In genomic region chr1:202831906-202832305, GRCh38 we compare ENCODE assay signal across 24 cellular contexts. TPM values are rescaled to one million over a fixed set of nuclear protein-coding genes. Genes with fewer than 3 reads are reported as not detected.
"Had no signal": no experiment of that assay in that cellular context is flagged by ENCODE, and none has a peak within 500 bp of the region (broad histone marks: within the 10 kb centered on the region; RNA-seq: fewer than 3 reads in every experiment).

No MANE protein-coding gene starts in this region.

- H3K4me3 ChIP-seq: body of pancreas, esophagus muscularis mucosa, gastroesophageal sphincter, heart left ventricle, left lung, spleen, testis had no signal

- H3K4me1 ChIP-seq: body of pancreas, esophagus muscularis mucosa, gastroesophageal sphincter, testis had no signal

- H3K9me3 ChIP-seq: body of pancreas, esophagus muscularis mucosa, gastroesophageal sphincter, heart left ventricle, left lung, spleen, testis had no signal

- H3K27ac Mint-ChIP-seq: nephron progenitor cell; stimulated activated memory B cell treated with anti-CD40 and anti-IgM and Interleukin-4, amounts not matched to agents 10 μg/mL and 1 μg/mL and 100 μg/mL, for 72 hours; type B pancreatic cell had no signal

- H3K9me3 Mint-ChIP-seq: activated naive CD8-positive, alpha-beta T cell treated with anti-CD3 and anti-CD28 coated beads, Interleukin-2, amount 10 ng/mL, durations not matched to agents 7 days and 5 days; nephron progenitor cell; stimulated activated memory B cell treated with anti-CD40 and anti-IgM and Interleukin-4, amounts not matched to agents 10 μg/mL and 1 μg/mL and 100 μg/mL, for 72 hours; type B pancreatic cell had no signal

- H3K4me1 Mint-ChIP-seq: nephron progenitor cell had no signal

- H3K27me3 Mint-ChIP-seq: activated naive CD8-positive, alpha-beta T cell treated with anti-CD3 and anti-CD28 coated beads, Interleukin-2, amount 10 ng/mL, durations not matched to agents 7 days and 5 days; stimulated activated memory B cell treated with anti-CD40 and anti-IgM and Interleukin-4, amounts not matched to agents 10 μg/mL and 1 μg/mL and 100 μg/mL, for 72 hours; type B pancreatic cell had no signal

- H3K4me3 Mint-ChIP-seq: activated naive CD8-positive, alpha-beta T cell treated with anti-CD3 and anti-CD28 coated beads, Interleukin-2, amount 10 ng/mL, durations not matched to agents 7 days and 5 days; nephron progenitor cell; stimulated activated memory B cell treated with anti-CD40 and anti-IgM and Interleukin-4, amounts not matched to agents 10 μg/mL and 1 μg/mL and 100 μg/mL, for 72 hours; type B pancreatic cell had no signal

- FAIRE-seq: endothelial cell of umbilical vein had no signal

- DNase-seq: activated CD4-positive, alpha-beta T cell treated with anti-CD3 and anti-CD28 coated beads, Interleukin-2, amount 50 U/mL, for 4 hours; activated CD4-positive, CD25-positive, alpha-beta regulatory T cell treated with anti-CD3 and anti-CD28 coated beads, Interleukin-2, amount 50 U/mL, for 72 hours; activated naive CD4-positive, alpha-beta T cell treated with Interleukin-2 at 50 U/mL for 16 hours; activated naive CD8-positive, alpha-beta T cell treated with anti-CD3 and anti-CD28 coated beads, Interleukin-2, amount 10 ng/mL, durations not matched to agents 7 days and 5 days; activated T-cell treated with anti-CD3 and anti-CD28 coated beads for 4 hours; body of pancreas; dermis blood vessel endothelial cell; effector memory CD4-positive, alpha-beta T cell; heart left ventricle; left lung; midbrain; nephron progenitor cell; nucleus accumbens; spleen; stimulated activated CD4-positive, alpha-beta T cell treated with anti-CD3 and anti-CD28 coated beads, Interleukin-4, amount 100 ng/mL, for 4 hours; testis had no signal

- H3K27me3 ChIP-seq: body of pancreas, esophagus muscularis mucosa, gastroesophageal sphincter, heart left ventricle, left lung, testis had no signal

- H3K36me3 Mint-ChIP-seq: activated naive CD8-positive, alpha-beta T cell treated with anti-CD3 and anti-CD28 coated beads, Interleukin-2, amount 10 ng/mL, durations not matched to agents 7 days and 5 days; stimulated activated memory B cell treated with anti-CD40 and anti-IgM and Interleukin-4, amounts not matched to agents 10 μg/mL and 1 μg/mL and 100 μg/mL, for 72 hours; type B pancreatic cell had no signal

- H3K36me3 ChIP-seq: esophagus muscularis mucosa, gastroesophageal sphincter, heart left ventricle, left lung, spleen had no signal

- H3K27ac ChIP-seq: body of pancreas, esophagus muscularis mucosa, gastroesophageal sphincter, heart left ventricle, left lung, spleen, testis, VCaP had no signal

- ATAC-seq: body of pancreas; gastroesophageal sphincter; heart left ventricle; left lung; stimulated activated memory B cell treated with anti-CD40 and anti-IgM and Interleukin-4, amounts not matched to agents 10 μg/mL and 1 μg/mL and 100 μg/mL, for 72 hours had no signal

RNA-seq across cellular contexts. Expression of gene PCAT6, which starts 21.2 kb away (rescaled TPM):
- total RNA-seq: body of pancreas, esophagus muscularis mucosa, gastroesophageal sphincter, kidney epithelial cell, lung microvascular endothelial cell had no signal
